In genomic region chr2:23475473-23475872, GRCh38 we compare ENCODE assay signal across 15 cellular contexts.
DNase-seq lines count a peak whose midpoint lies in the region; ATAC-seq and TF ChIP-seq lines count a peak whose summit lies in the region.
"Had no signal": no experiment of that assay in that cellular context is flagged by ENCODE, and none has a peak within 500 bp of the region (broad histone marks: within the 10 kb centered on the region; RNA-seq: fewer than 3 reads in every experiment).

No MANE protein-coding gene starts in this region.

- H3K36me3 ChIP-seq in HUES48 (ENCODE audit: control insufficient read depth, insufficient read depth, low read length): no peaks in the 10 kb centered on the region
- no peaks in the 10 kb centered on the region for H3K36me3 ChIP-seq in endodermal cell (ENCODE audit: control insufficient read depth, insufficient read depth, low read length)
- H3K36me3 ChIP-seq in upper lobe of right lung: no peaks in the 10 kb centered on the region
- H3K36me3 ChIP-seq: BE2C had no signal

- DNase-seq in endodermal cell (peak; percentile 75), mesenteric fat pad (ENCODE audit: low spot score) (peak; percentile 71), upper lobe of right lung (peak; percentile 10), HCEC 1CT (no peak), NK-92 (lab: John Stamatoyannopoulos, UW; ENCODE audit: unreplicated experiment) (no peak)
- DNase-seq: BE2C; CD4-positive, alpha-beta memory T cell; DMS79 treated with DMSO at 0.1 percent for 48 hours; EL had no signal

- peaks cover 40% of the 10 kb centered on the region for H3K4me1 Mint-ChIP-seq in endodermal cell
- H3K4me1 Mint-ChIP-seq: CD4-positive, alpha-beta memory T cell had no signal

- H3K9ac ChIP-seq in HUES48 (ENCODE audit: low read depth, low read length) (no peak overlapping the region), endodermal cell (ENCODE audit: extremely low read depth, low read length, poor library complexity, severe bottlenecking) (no peak overlapping the region)

- H3K4me3 ChIP-seq in HUES48 (ENCODE audit: low read depth, low read length) (no peak overlapping the region; the same call in 1 of the 2 replicates), endodermal cell (ENCODE audit: low read length) (no peak overlapping the region), upper lobe of right lung (no peak overlapping the region)
- H3K4me3 ChIP-seq: A549, K562 had no signal

- peaks cover 31% of the 10 kb centered on the region for H3K27me3 ChIP-seq in HUES48 (ENCODE audit: control insufficient read depth, insufficient read depth, low read length)
- no peaks in the 10 kb centered on the region for H3K27me3 ChIP-seq in endodermal cell (ENCODE audit: control insufficient read depth, insufficient read depth, low read length, poor library complexity, severe bottlenecking)
- no peaks in the 10 kb centered on the region for H3K27me3 ChIP-seq in upper lobe of right lung
- H3K27me3 ChIP-seq: BE2C had no signal

- no peaks in the 10 kb centered on the region for H3K36me3 Mint-ChIP-seq in endodermal cell (ENCODE audit: low read depth)
- H3K36me3 Mint-ChIP-seq: CD4-positive, alpha-beta memory T cell had no signal

- TF ChIP-seq CTCF in endodermal cell (conservative IDR thresholded peaks at IDR 0.05): no peak
- no peak for TF ChIP-seq CTCF in upper lobe of right lung (IDR thresholded peaks at IDR 0.05)

- H3K4me1 ChIP-seq in HUES48 (ENCODE audit: control insufficient read depth, insufficient read depth, low read length): peaks cover 37% of the 10 kb centered on the region
- H3K4me1 ChIP-seq in endodermal cell (ENCODE audit: control insufficient read depth, insufficient read depth, low read length): peaks cover 13% of the 10 kb centered on the region
- H3K4me1 ChIP-seq in upper lobe of right lung: no peaks in the 10 kb centered on the region
- H3K4me1 ChIP-seq: BE2C had no signal

- H3K9me3 ChIP-seq in HUES48 (ENCODE audit: control insufficient read depth, insufficient read depth, low read length) (no peaks in the 10 kb centered on the region), endodermal cell (ENCODE audit: control insufficient read depth, low read length) (no peaks in the 10 kb centered on the region), upper lobe of right lung (no peaks in the 10 kb centered on the region)
- H3K9me3 ChIP-seq: A549, BE2C had no signal

- no peaks in the 10 kb centered on the region for H3K9me3 Mint-ChIP-seq in endodermal cell

- H3K27ac ChIP-seq in HUES48 (ENCODE audit: low read depth, low read length): peak overlapping the region; percentile 44
- no peak overlapping the region for H3K27ac ChIP-seq in endodermal cell (ENCODE audit: low read depth, low read length)
- no peak overlapping the region for H3K27ac ChIP-seq in upper lobe of right lung
- H3K27ac ChIP-seq: A549, C4-2B, HL-60 had no signal

- ATAC-seq in upper lobe of right lung (no peak), HG03565 (IDR thresholded peaks at IDR 0.05; ENCODE audit: unreplicated experiment) (no peak)
- ATAC-seq: A549, K562 had no signal

- no peak overlapping the region for H3K4me3 Mint-ChIP-seq in endodermal cell
- H3K4me3 Mint-ChIP-seq: CD4-positive, alpha-beta memory T cell had no signal

- peaks cover 84% of the 10 kb centered on the region for H3K27me3 Mint-ChIP-seq in endodermal cell (ENCODE audit: insufficient read depth)

- H3K27ac Mint-ChIP-seq in endodermal cell: peak overlapping the region; percentile 77
- H3K27ac Mint-ChIP-seq: CD4-positive, alpha-beta memory T cell had no signal

- 65 to 75% methylated on average over 6 to 11 of the region's 11 CpGs for WGBS in endodermal cell (ENCODE audit: insufficient coverage in 1 of 2, insufficient read length in 1 of 2), 2 experiments

- intact Hi-C loops in upper lobe of right lung (cut with DNase I): no loop called here

Comparison
In these comparisons a context has a peak if more than half of its experiments do, and no peak if none do; other contexts are left out.
1. DNase-seq: peak in endodermal cell (single experiment), mesenteric fat pad (single experiment) and upper lobe of right lung (single experiment); none in HCEC 1CT (single experiment) and NK-92 (single experiment).